Comparison of ENCODE assay signal across 8 cellular contexts in genomic region chr6:137811121-137811911, GRCh38. TPM values are rescaled to one million over a fixed set of nuclear protein-coding genes. Genes with fewer than 3 reads are reported as not detected.
DNase-seq lines count a peak whose midpoint lies in the region; ATAC-seq and TF ChIP-seq lines count a peak whose summit lies in the region.

No MANE protein-coding gene starts in this region.

- intact Hi-C loops in MCF 10A (cut with micrococcal nuclease) (no loop called here), right lobe of liver (cut with DNase I) (no loop called here)

- no peak overlapping the region for H3K4me3 ChIP-seq in right lobe of liver

- H3K36me3 ChIP-seq in right lobe of liver = no peaks in the 10 kb centered on the region

- peak overlapping the region; percentile 3 to 90 (median 86) for H3K27ac Mint-ChIP-seq in IgD-negative memory B cell
- H3K27ac Mint-ChIP-seq in MCF 10A (ENCODE audit: low read depth, unreplicated experiment) = peak overlapping the region; percentile 94

- H3K4me3 Mint-ChIP-seq in IgD-negative memory B cell (peak overlapping the region; percentile 4 to 91 (median 80)), MCF 10A (ENCODE audit: unreplicated experiment) (peak overlapping the region; percentile 58)

- peaks cover 2% of the 10 kb centered on the region for H3K36me3 Mint-ChIP-seq in IgD-negative memory B cell
- H3K36me3 Mint-ChIP-seq in MCF 10A (ENCODE audit: insufficient read depth, unreplicated experiment) = no peaks in the 10 kb centered on the region

- peak; percentile 62 for TF ChIP-seq POLR2A in right lobe of liver (IDR thresholded peaks at IDR 0.05)

- POLR2A ChIA-PET in MCF 10A (lab: Yijun Ruan, JAX) = interaction anchor here (0.8 to 7.7 kb wide), 20 partner anchors 9 to 295 kb away, joined by 3 to 127 read pairs (median 6); partner anchors contain the start of gene TNFAIP3

- peak; percentile 44 for DNase-seq in GDM1 (lab: John Stamatoyannopoulos, UW)
- peak; percentile 92 for DNase-seq in MCF 10A (ENCODE audit: unreplicated experiment)
- peak; percentile 58 to 86 (median 84) for DNase-seq in right lobe of liver
- DNase-seq in stimulated activated CD8-positive, alpha-beta memory T cell treated with anti-CD3 and anti-CD28 coated beads, Interleukin-15, amount 100 ng/mL, for 4 hours (ENCODE audit: low read depth in 2 of 2) = peak; percentile 52 to 75
- DNase-seq in inferior parietal cortex (ENCODE audit: extremely low spot score) = no peak

- TF ChIP-seq CTCF in VCaP (conservative IDR thresholded peaks at IDR 0.05) = no peak
- no peak for TF ChIP-seq CTCF in MCF 10A (IDR thresholded peaks at IDR 0.05; ENCODE audit: unreplicated experiment)
- no peak for TF ChIP-seq CTCF in right lobe of liver (IDR thresholded peaks at IDR 0.05)

- H3K4me1 ChIP-seq in right lobe of liver = peaks cover 0 to 14% (median 0%) of the 10 kb centered on the region in 4 donors

- H3K9me3 ChIP-seq in right lobe of liver = no peaks in the 10 kb centered on the region

- CTCF ChIA-PET in MCF 10A (lab: Yijun Ruan, JAX) = interaction anchor here (0.5 to 3.8 kb wide), 9 partner anchors 12 to 304 kb away, joined by 3 to 25 read pairs (median 4); partner anchors contain the start of gene TNFAIP3

- ATAC-seq in GM21529 (IDR thresholded peaks at IDR 0.05; ENCODE audit: unreplicated experiment) = peak; percentile 98
- peak; percentile 93 to 97 (median 96) for ATAC-seq in right lobe of liver

- H3K27me3 Mint-ChIP-seq in IgD-negative memory B cell (no peaks in the 10 kb centered on the region), MCF 10A (ENCODE audit: insufficient read depth, unreplicated experiment) (no peaks in the 10 kb centered on the region)

- WGBS in right lobe of liver (ENCODE audit: insufficient coverage, low coverage, low lambda C conversion rate, missing lambda C conversion rate) = 16% methylated on average over 13 of the region's 13 CpGs

- TSS peak; percentile 78 for BruUV-seq in MCF 10A (replicated peaks; lab: Mats Ljungman, UMichigan)

- peak overlapping the region; percentile 36; the same call in 1 of the 2 replicates for H3K27ac ChIP-seq in VCaP
- peak overlapping the region in 2 of 3 donors; percentile 39 to 66 for H3K27ac ChIP-seq in right lobe of liver

- no peaks in the 10 kb centered on the region for H3K27me3 ChIP-seq in right lobe of liver

- H3K4me1 Mint-ChIP-seq in IgD-negative memory B cell (peaks cover 18 to 22% (median 21%) of the 10 kb centered on the region in 3 donors), MCF 10A (ENCODE audit: insufficient read depth, unreplicated experiment) (peaks cover 55% of the 10 kb centered on the region)

- H3K9me3 Mint-ChIP-seq in IgD-negative memory B cell = no peaks in the 10 kb centered on the region
- no peaks in the 10 kb centered on the region for H3K9me3 Mint-ChIP-seq in MCF 10A (ENCODE audit: unreplicated experiment)

RNA-seq across cellular contexts. Expression of gene TNFAIP3, which starts 55.7 kb away (rescaled TPM):
- polyA plus RNA-seq in IgD-negative memory B cell = 40.7 TPM
- total RNA-seq in MCF 10A (2022) = 38.2 and 52.8 TPM in 2 replicates
- total RNA-seq in right lobe of liver = 10 to 100 TPM in 5 of 6 experiments, 1 to 10 TPM in 1; 8.3 to 38.1 (median 13.6) TPM
